27 cellular contexts compared by ENCODE assay signal in genomic region chr13:100451923-100452322, GRCh38.
"Had no signal": no experiment of that assay in that cellular context is flagged by ENCODE, and none has a peak within 500 bp of the region (broad histone marks: within the 10 kb centered on the region; RNA-seq: fewer than 3 reads in every experiment).

No MANE protein-coding gene starts in this region.

- H3K27ac Mint-ChIP-seq: activated CD4-positive, alpha-beta memory T cell treated with anti-CD3 and anti-CD28 coated beads, Interleukin-2, amount 10 ng/mL, durations not matched to agents 7 days and 5 days; activated CD4-positive, alpha-beta T cell treated with anti-CD3 and anti-CD28 coated beads, Interleukin-2, amount 10 ng/mL, durations not matched to agents 24 days and 14 days; activated CD8-positive, alpha-beta memory T cell treated with anti-CD3 and anti-CD28 coated beads, Interleukin-2, amount 10 ng/mL, durations not matched to agents 7 days and 5 days; mesothelial cell of epicardium had no signal

- H3K36me3 ChIP-seq: cardiac muscle cell, neutrophil, right lobe of liver, thyroid gland, upper lobe of left lung had no signal

- H3K4me3 Mint-ChIP-seq: activated CD4-positive, alpha-beta memory T cell treated with anti-CD3 and anti-CD28 coated beads, Interleukin-2, amount 10 ng/mL, durations not matched to agents 7 days and 5 days; activated CD4-positive, alpha-beta T cell treated with anti-CD3 and anti-CD28 coated beads, Interleukin-2, amount 10 ng/mL, durations not matched to agents 24 days and 14 days; activated CD8-positive, alpha-beta memory T cell treated with anti-CD3 and anti-CD28 coated beads, Interleukin-2, amount 10 ng/mL, durations not matched to agents 7 days and 5 days; mesothelial cell of epicardium; naive thymus-derived CD4-positive, alpha-beta T cell had no signal

- H3K4me3 ChIP-seq: body of pancreas, cardiac muscle cell, right lobe of liver, SK-N-MC, stomach, thyroid gland, upper lobe of left lung had no signal

- H3K4me1 ChIP-seq: body of pancreas, right lobe of liver, stomach, thyroid gland, upper lobe of left lung had no signal

- H3K9me3 ChIP-seq: body of pancreas, neutrophil, right lobe of liver, stomach, thyroid gland, upper lobe of left lung had no signal

- ATAC-seq: activated CD8-positive, alpha-beta memory T cell treated with anti-CD3 and anti-CD28 coated beads, Interleukin-2, amount 10 ng/mL, durations not matched to agents 7 days and 5 days; body of pancreas; esophagus mucosa; left cardiac atrium; naive thymus-derived CD4-positive, alpha-beta T cell; right lobe of liver had no signal

- DNase-seq: activated CD4-positive, alpha-beta memory T cell treated with anti-CD3 and anti-CD28 coated beads, Interleukin-2, amount 10 ng/mL, durations not matched to agents 7 days and 5 days; activated CD4-positive, alpha-beta T cell treated with anti-CD3 and anti-CD28 coated beads, Interleukin-2, amount 10 ng/mL, durations not matched to agents 24 days and 14 days; activated CD4-positive, CD25-positive, alpha-beta regulatory T cell treated with anti-CD3 and anti-CD28 coated beads, Interleukin-2, amount 50 U/mL, for 72 hours; activated CD8-positive, alpha-beta memory T cell treated with anti-CD3 and anti-CD28 coated beads, Interleukin-2, amount 10 ng/mL, durations not matched to agents 7 days and 5 days; activated effector memory CD4-positive, alpha-beta T cell treated with anti-CD3 and anti-CD28 coated beads, Interleukin-2, amount 50 U/mL, for 16 hours; activated naive CD4-positive, alpha-beta T cell treated with anti-CD3 and anti-CD28 coated beads, Interleukin-2, amount 50 U/mL, for 16 hours; activated T-cell treated with anti-CD3 and anti-CD28 coated beads, Interleukin-2, amount 50 U/mL, for 48 hours; aorta; body of pancreas; cortex of kidney; foreskin fibroblast; head of caudate nucleus; hippocampal formation; left cardiac atrium; mammary epithelial cell; naive thymus-derived CD4-positive, alpha-beta T cell; right lobe of liver; stimulated activated CD4-positive, alpha-beta T cell treated with anti-CD3 and anti-CD28 coated beads, Interleukin-2, amount 100 ng/mL, for 48 hours; stomach; T1000; thyroid gland; upper lobe of left lung had no signal

- H3K27me3 Mint-ChIP-seq: activated CD4-positive, alpha-beta memory T cell treated with anti-CD3 and anti-CD28 coated beads, Interleukin-2, amount 10 ng/mL, durations not matched to agents 7 days and 5 days; activated CD4-positive, alpha-beta T cell treated with anti-CD3 and anti-CD28 coated beads, Interleukin-2, amount 10 ng/mL, durations not matched to agents 24 days and 14 days; activated CD8-positive, alpha-beta memory T cell treated with anti-CD3 and anti-CD28 coated beads, Interleukin-2, amount 10 ng/mL, durations not matched to agents 7 days and 5 days; naive thymus-derived CD4-positive, alpha-beta T cell had no signal

- H3K27me3 ChIP-seq: body of pancreas, cardiac muscle cell, neutrophil, right lobe of liver, stomach, thyroid gland, upper lobe of left lung had no signal
